1 cellular context compared by ENCODE assay signal in genomic region chr17:36602030-36602737, GRCh38.
A peak's percentile ranks its signal among the peaks of the same experiment; 100 is the strongest.
TF ChIP-seq lines count a peak whose summit lies in the region.

No MANE protein-coding gene starts in this region.

TF ChIP-seq in HepG2, 621 proteins besides CTCF, POLR2A, EP300 and RAD21 (continued from another document and continues in another):
- TF ChIP-seq, protein P1, sequence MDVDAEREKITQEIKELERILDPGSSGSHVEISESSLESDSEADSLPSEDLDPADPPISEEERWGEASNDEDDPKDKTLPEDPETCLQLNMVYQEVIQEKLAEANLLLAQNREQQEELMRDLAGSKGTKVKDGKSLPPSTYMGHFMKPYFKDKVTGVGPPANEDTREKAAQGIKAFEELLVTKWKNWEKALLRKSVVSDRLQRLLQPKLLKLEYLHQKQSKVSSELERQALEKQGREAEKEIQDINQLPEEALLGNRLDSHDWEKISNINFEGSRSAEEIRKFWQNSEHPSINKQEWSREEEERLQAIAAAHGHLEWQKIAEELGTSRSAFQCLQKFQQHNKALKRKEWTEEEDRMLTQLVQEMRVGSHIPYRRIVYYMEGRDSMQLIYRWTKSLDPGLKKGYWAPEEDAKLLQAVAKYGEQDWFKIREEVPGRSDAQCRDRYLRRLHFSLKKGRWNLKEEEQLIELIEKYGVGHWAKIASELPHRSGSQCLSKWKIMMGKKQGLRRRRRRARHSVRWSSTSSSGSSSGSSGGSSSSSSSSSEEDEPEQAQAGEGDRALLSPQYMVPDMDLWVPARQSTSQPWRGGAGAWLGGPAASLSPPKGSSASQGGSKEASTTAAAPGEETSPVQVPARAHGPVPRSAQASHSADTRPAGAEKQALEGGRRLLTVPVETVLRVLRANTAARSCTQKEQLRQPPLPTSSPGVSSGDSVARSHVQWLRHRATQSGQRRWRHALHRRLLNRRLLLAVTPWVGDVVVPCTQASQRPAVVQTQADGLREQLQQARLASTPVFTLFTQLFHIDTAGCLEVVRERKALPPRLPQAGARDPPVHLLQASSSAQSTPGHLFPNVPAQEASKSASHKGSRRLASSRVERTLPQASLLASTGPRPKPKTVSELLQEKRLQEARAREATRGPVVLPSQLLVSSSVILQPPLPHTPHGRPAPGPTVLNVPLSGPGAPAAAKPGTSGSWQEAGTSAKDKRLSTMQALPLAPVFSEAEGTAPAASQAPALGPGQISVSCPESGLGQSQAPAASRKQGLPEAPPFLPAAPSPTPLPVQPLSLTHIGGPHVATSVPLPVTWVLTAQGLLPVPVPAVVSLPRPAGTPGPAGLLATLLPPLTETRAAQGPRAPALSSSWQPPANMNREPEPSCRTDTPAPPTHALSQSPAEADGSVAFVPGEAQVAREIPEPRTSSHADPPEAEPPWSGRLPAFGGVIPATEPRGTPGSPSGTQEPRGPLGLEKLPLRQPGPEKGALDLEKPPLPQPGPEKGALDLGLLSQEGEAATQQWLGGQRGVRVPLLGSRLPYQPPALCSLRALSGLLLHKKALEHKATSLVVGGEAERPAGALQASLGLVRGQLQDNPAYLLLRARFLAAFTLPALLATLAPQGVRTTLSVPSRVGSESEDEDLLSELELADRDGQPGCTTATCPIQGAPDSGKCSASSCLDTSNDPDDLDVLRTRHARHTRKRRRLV (CRISPR knock-in tag; IDR thresholded peaks at IDR 0.05) = no peak; the same call in 1 of the 2 replicates
- TF ChIP-seq POLR2G (IDR thresholded peaks at IDR 0.05; ENCODE audit: low read depth, low read length) (no peak), ZNF138 (CRISPR knock-in tag; IDR thresholded peaks at IDR 0.05; ENCODE audit: low read depth) (no peak), FOXO1 (CRISPR knock-in tag; IDR thresholded peaks at IDR 0.05) (0 out of 2 replicates have a peak, but pooled peaks have one; percentile 1), SRY (CRISPR knock-in tag; IDR thresholded peaks at IDR 0.05) (no peak; the same call in 1 of the 2 replicates), ZNF879 (CRISPR knock-in tag; IDR thresholded peaks at IDR 0.05) (0 out of 2 replicates have a peak, but pooled peaks have one; percentile 48), HOXD1 (CRISPR knock-in tag; IDR thresholded peaks at IDR 0.05) (no peak), GPN1 (CRISPR knock-in tag; IDR thresholded peaks at IDR 0.05; ENCODE audit: borderline replicate concordance) (no peak), TEAD3 (CRISPR knock-in tag; optimal IDR thresholded peaks at IDR 0.05; ENCODE audit: borderline replicate concordance) (no peak), ZNF296 (CRISPR knock-in tag; conservative IDR thresholded peaks at IDR 0.05) (no peak), ZNF552 (CRISPR knock-in tag; IDR thresholded peaks at IDR 0.05; ENCODE audit: borderline replicate concordance) (no peak), ZNF484 (CRISPR knock-in tag; IDR thresholded peaks at IDR 0.05; ENCODE audit: borderline replicate concordance, low read depth) (no peak), PBX2 (CRISPR knock-in tag; IDR thresholded peaks at IDR 0.05) (no peak), ATF7 (IDR thresholded peaks at IDR 0.05) (no peak), ATF7 (CRISPR knock-in tag; IDR thresholded peaks at IDR 0.05) (no peak), ZBTB21 (CRISPR knock-in tag; IDR thresholded peaks at IDR 0.05) (no peak), CBFB (CRISPR knock-in tag; IDR thresholded peaks at IDR 0.05) (no peak), RORA (CRISPR knock-in tag; IDR thresholded peaks at IDR 0.05) (no peak), MXD4 (CRISPR knock-in tag; IDR thresholded peaks at IDR 0.05) (no peak), ZNF841 (CRISPR knock-in tag; IDR thresholded peaks at IDR 0.05; ENCODE audit: borderline replicate concordance) (no peak), ZSCAN21 (CRISPR knock-in tag; IDR thresholded peaks at IDR 0.05; ENCODE audit: borderline replicate concordance) (peak; percentile 38), ZNF749 (CRISPR knock-in tag; IDR thresholded peaks at IDR 0.05; ENCODE audit: borderline replicate concordance) (no peak; the same call in 1 of the 2 replicates), KAT7 (CRISPR knock-in tag; IDR thresholded peaks at IDR 0.05; ENCODE audit: borderline replicate concordance) (no peak), ZFY (CRISPR knock-in tag; IDR thresholded peaks at IDR 0.05) (peak; percentile 52; the same call in 1 of the 2 replicates), ZSCAN5A (CRISPR knock-in tag; IDR thresholded peaks at IDR 0.05; ENCODE audit: borderline replicate concordance) (no peak), JARID2 (CRISPR knock-in tag; IDR thresholded peaks at IDR 0.05; ENCODE audit: insufficient replicate concordance) (no peak), LCORL (IDR thresholded peaks at IDR 0.05) (no peak), LCORL (CRISPR knock-in tag; IDR thresholded peaks at IDR 0.05) (no peak)
- TF ChIP-seq, protein P2, sequence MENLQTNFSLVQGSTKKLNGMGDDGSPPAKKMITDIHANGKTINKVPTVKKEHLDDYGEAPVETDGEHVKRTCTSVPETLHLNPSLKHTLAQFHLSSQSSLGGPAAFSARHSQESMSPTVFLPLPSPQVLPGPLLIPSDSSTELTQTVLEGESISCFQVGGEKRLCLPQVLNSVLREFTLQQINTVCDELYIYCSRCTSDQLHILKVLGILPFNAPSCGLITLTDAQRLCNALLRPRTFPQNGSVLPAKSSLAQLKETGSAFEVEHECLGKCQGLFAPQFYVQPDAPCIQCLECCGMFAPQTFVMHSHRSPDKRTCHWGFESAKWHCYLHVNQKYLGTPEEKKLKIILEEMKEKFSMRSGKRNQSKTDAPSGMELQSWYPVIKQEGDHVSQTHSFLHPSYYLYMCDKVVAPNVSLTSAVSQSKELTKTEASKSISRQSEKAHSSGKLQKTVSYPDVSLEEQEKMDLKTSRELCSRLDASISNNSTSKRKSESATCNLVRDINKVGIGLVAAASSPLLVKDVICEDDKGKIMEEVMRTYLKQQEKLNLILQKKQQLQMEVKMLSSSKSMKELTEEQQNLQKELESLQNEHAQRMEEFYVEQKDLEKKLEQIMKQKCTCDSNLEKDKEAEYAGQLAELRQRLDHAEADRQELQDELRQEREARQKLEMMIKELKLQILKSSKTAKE (CRISPR knock-in tag; IDR thresholded peaks at IDR 0.05; ENCODE audit: borderline replicate concordance) = no peak
- TF ChIP-seq, protein P3, sequence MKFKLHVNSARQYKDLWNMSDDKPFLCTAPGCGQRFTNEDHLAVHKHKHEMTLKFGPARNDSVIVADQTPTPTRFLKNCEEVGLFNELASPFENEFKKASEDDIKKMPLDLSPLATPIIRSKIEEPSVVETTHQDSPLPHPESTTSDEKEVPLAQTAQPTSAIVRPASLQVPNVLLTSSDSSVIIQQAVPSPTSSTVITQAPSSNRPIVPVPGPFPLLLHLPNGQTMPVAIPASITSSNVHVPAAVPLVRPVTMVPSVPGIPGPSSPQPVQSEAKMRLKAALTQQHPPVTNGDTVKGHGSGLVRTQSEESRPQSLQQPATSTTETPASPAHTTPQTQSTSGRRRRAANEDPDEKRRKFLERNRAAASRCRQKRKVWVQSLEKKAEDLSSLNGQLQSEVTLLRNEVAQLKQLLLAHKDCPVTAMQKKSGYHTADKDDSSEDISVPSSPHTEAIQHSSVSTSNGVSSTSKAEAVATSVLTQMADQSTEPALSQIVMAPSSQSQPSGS (CRISPR knock-in tag; IDR thresholded peaks at IDR 0.05) = no peak
- TF ChIP-seq, protein P4, sequence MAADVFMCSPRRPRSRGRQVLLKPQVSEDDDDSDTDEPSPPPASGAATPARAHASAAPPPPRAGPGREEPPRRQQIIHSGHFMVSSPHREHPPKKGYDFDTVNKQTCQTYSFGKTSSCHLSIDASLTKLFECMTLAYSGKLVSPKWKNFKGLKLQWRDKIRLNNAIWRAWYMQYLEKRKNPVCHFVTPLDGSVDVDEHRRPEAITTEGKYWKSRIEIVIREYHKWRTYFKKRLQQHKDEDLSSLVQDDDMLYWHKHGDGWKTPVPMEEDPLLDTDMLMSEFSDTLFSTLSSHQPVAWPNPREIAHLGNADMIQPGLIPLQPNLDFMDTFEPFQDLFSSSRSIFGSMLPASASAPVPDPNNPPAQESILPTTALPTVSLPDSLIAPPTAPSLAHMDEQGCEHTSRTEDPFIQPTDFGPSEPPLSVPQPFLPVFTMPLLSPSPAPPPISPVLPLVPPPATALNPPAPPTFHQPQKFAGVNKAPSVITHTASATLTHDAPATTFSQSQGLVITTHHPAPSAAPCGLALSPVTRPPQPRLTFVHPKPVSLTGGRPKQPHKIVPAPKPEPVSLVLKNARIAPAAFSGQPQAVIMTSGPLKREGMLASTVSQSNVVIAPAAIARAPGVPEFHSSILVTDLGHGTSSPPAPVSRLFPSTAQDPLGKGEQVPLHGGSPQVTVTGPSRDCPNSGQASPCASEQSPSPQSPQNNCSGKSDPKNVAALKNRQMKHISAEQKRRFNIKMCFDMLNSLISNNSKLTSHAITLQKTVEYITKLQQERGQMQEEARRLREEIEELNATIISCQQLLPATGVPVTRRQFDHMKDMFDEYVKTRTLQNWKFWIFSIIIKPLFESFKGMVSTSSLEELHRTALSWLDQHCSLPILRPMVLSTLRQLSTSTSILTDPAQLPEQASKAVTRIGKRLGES (CRISPR knock-in tag; IDR thresholded peaks at IDR 0.05; ENCODE audit: borderline replicate concordance) = no peak
- TF ChIP-seq, protein P5, sequence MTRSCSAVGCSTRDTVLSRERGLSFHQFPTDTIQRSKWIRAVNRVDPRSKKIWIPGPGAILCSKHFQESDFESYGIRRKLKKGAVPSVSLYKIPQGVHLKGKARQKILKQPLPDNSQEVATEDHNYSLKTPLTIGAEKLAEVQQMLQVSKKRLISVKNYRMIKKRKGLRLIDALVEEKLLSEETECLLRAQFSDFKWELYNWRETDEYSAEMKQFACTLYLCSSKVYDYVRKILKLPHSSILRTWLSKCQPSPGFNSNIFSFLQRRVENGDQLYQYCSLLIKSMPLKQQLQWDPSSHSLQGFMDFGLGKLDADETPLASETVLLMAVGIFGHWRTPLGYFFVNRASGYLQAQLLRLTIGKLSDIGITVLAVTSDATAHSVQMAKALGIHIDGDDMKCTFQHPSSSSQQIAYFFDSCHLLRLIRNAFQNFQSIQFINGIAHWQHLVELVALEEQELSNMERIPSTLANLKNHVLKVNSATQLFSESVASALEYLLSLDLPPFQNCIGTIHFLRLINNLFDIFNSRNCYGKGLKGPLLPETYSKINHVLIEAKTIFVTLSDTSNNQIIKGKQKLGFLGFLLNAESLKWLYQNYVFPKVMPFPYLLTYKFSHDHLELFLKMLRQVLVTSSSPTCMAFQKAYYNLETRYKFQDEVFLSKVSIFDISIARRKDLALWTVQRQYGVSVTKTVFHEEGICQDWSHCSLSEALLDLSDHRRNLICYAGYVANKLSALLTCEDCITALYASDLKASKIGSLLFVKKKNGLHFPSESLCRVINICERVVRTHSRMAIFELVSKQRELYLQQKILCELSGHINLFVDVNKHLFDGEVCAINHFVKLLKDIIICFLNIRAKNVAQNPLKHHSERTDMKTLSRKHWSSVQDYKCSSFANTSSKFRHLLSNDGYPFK (CRISPR knock-in tag; IDR thresholded peaks at IDR 0.05; ENCODE audit: borderline replicate concordance) = no peak
